16 cellular contexts compared by ENCODE assay signal in genomic region chr17:44327715-44328449, GRCh38. TPM values are rescaled to one million over a fixed set of nuclear protein-coding genes. Genes with fewer than 3 reads are reported as not detected.
DNase-seq lines count a peak whose midpoint lies in the region; ATAC-seq and TF ChIP-seq lines count a peak whose summit lies in the region.
"Had no signal": no experiment of that assay in that cellular context is flagged by ENCODE, and none has a peak within 500 bp of the region (broad histone marks: within the 10 kb centered on the region; RNA-seq: fewer than 3 reads in every experiment).

No MANE protein-coding gene starts in this region.

- H3K79me1 ChIP-seq in mesenchymal stem cell (replicated peaks; ENCODE audit: low read length, poor library complexity, severe bottlenecking), result peaks cover 12% of the 10 kb centered on the region

- peaks cover 5% of the 10 kb centered on the region for H3K9me3 Mint-ChIP-seq in glutamatergic neuron (ENCODE audit: unreplicated experiment)

- no peak overlapping the region for H3K4ac ChIP-seq in mesenchymal stem cell (ENCODE audit: low read depth in 1 of 2, low read length in 2 of 2)

- H4K91ac ChIP-seq in mesenchymal stem cell (ENCODE audit: low read length), result no peak overlapping the region

- no peak overlapping the region for H3K4me3 Mint-ChIP-seq in glutamatergic neuron (ENCODE audit: unreplicated experiment)

- H2AK5ac ChIP-seq in mesenchymal stem cell (ENCODE audit: low read length, severe bottlenecking), result peak overlapping the region; percentile 19

- H3K4me1 ChIP-seq in OCI-LY7 (ENCODE audit: insufficient read depth, low read length, poor library complexity, severe bottlenecking), result peaks cover 52% of the 10 kb centered on the region
- H3K4me1 ChIP-seq in mesenchymal stem cell (ENCODE audit: control insufficient read depth, insufficient read depth, low read depth, low read length), result peaks cover 18% of the 10 kb centered on the region

- POLR2A ChIA-PET in OCI-LY7 (lab: Charles Lee), result interaction anchor here (0.8 kb wide), 1 partner anchor 128 kb away, joined by 3 read pairs; the partner anchor contains the start of gene ATXN7L3

- H3K27ac ChIP-seq in OCI-LY7 (ENCODE audit: low read depth, low read length, poor library complexity, severe bottlenecking), result peak overlapping the region; percentile 90
- no peak overlapping the region for H3K27ac ChIP-seq in mesenchymal stem cell (ENCODE audit: low read length, poor library complexity, severe bottlenecking)

- no peaks in the 10 kb centered on the region for H3K36me3 Mint-ChIP-seq in glutamatergic neuron (ENCODE audit: unreplicated experiment)

- H3K27ac Mint-ChIP-seq in glutamatergic neuron (ENCODE audit: unreplicated experiment), result no peak overlapping the region

- H3K4me2 ChIP-seq in OCI-LY7 (ENCODE audit: low read length), result peak overlapping the region; percentile 64
- H3K4me2 ChIP-seq in mesenchymal stem cell (ENCODE audit: low read length, poor library complexity, severe bottlenecking), result no peak overlapping the region

- peak overlapping the region in 1 of 2 experiments; percentile 71 for H2BK12ac ChIP-seq in mesenchymal stem cell (ENCODE audit: low read length in 2 of 2)

- H2BK5ac ChIP-seq in mesenchymal stem cell (ENCODE audit: low read depth, low read length, poor library complexity, severe bottlenecking), result no peak overlapping the region

- peaks cover 4% of the 10 kb centered on the region for H3K4me1 Mint-ChIP-seq in glutamatergic neuron (ENCODE audit: low read depth, unreplicated experiment)

- H3K23ac ChIP-seq in mesenchymal stem cell (ENCODE audit: low read length in 2 of 2), result no peak overlapping the region

- H2BK15ac ChIP-seq in mesenchymal stem cell (ENCODE audit: low read depth, poor library complexity, severe bottlenecking), result no peak overlapping the region

- no peaks in the 10 kb centered on the region for H4K20me1 ChIP-seq in OCI-LY7 (ENCODE audit: insufficient read depth, low read length)

- peaks cover 3% of the 10 kb centered on the region; the same call in 1 of the 2 replicates for H3K36me3 ChIP-seq in OCI-LY7 (ENCODE audit: insufficient read depth, low read length)
- no peaks in the 10 kb centered on the region for H3K36me3 ChIP-seq in mesenchymal stem cell (ENCODE audit: control insufficient read depth in 1 of 2, insufficient read depth in 2 of 2, low read depth in 1 of 2, low read length in 2 of 2)
- H3K36me3 ChIP-seq: sigmoid colon had no signal

- H4K8ac ChIP-seq in mesenchymal stem cell (ENCODE audit: low read length), result no peak overlapping the region

- H3K9me3 ChIP-seq in OCI-LY7 (ENCODE audit: low read length) (no peaks in the 10 kb centered on the region), mesenchymal stem cell (ENCODE audit: control insufficient read depth, low read length) (no peaks in the 10 kb centered on the region)
- H3K9me3 ChIP-seq: mucosa of descending colon, sigmoid colon, testis had no signal

- H3K9me2 ChIP-seq in OCI-LY7 (ENCODE audit: insufficient read depth, low read length), result no peaks in the 10 kb centered on the region

- no peak overlapping the region for H3K18ac ChIP-seq in mesenchymal stem cell (ENCODE audit: low read depth in 1 of 2, low read length in 2 of 2)

- CTCF ChIA-PET in OCI-LY7 (lab: Charles Lee; ENCODE audit: unreplicated experiment), result interaction anchor here (1.1 to 1.5 kb wide), 2 partner anchors 18 to 118 kb away, joined by 3 to 6 read pairs; partner anchors contain the start of gene GRN

- H3K9ac ChIP-seq in mesenchymal stem cell (ENCODE audit: low read length), result no peak overlapping the region

- peaks cover 11% of the 10 kb centered on the region for H3K79me2 ChIP-seq in OCI-LY7 (ENCODE audit: insufficient read depth, low read depth, low read length)

- H3K27me3 ChIP-seq in mesenchymal stem cell (ENCODE audit: control insufficient read depth in 1 of 2, insufficient read depth in 1 of 2, low read length in 2 of 2), result no peaks in the 10 kb centered on the region
- H3K27me3 ChIP-seq: sigmoid colon, testis had no signal

- peaks cover 7% of the 10 kb centered on the region for H3K27me3 Mint-ChIP-seq in glutamatergic neuron (ENCODE audit: unreplicated experiment)

- intact Hi-C loops in OCI-LY7 (cut with micrococcal nuclease; ENCODE audit: unreplicated experiment), result loop anchor here (5.0 to 10.0 kb wide), 3 partner anchors 186 to 253 kb away; partner anchors contain the start of genes G6PC3, HDAC5 and HROB

- TF ChIP-seq CTCF in OCI-LY7 (conservative IDR thresholded peaks at IDR 0.05; ENCODE audit: low read length), result no peak
- TF ChIP-seq CTCF in glutamatergic neuron (IDR thresholded peaks at IDR 0.05; ENCODE audit: partially characterized antibody, unreplicated experiment), result no peak

- H3K14ac ChIP-seq in mesenchymal stem cell (ENCODE audit: low read length in 2 of 2), result no peak overlapping the region

- peak overlapping the region; percentile 15 for H3K4me3 ChIP-seq in OCI-LY7 (ENCODE audit: low read depth, low read length, poor library complexity, severe bottlenecking)
- no peak overlapping the region for H3K4me3 ChIP-seq in mesenchymal stem cell (ENCODE audit: insufficient read depth in 1 of 2, low read depth in 1 of 2, low read length in 2 of 2)
- H3K4me3 ChIP-seq: mucosa of descending colon had no signal

- BruUV-seq in OCI-LY7 (replicated peaks; lab: Mats Ljungman, UMichigan), result no TSS peak

- peak; percentile 57 for DNase-seq in DMS53 (lab: John Stamatoyannopoulos, UW)
- no peak for DNase-seq in DMS53 treated with DMSO at 0.1 percent for 48 hours (lab: John Stamatoyannopoulos, UW; ENCODE audit: unreplicated experiment)
- peak; percentile 71 for DNase-seq in OCI-LY7 (ENCODE audit: low spot score)
- DNase-seq in mesenchymal stem cell, result no peak
- DNase-seq in glutamatergic neuron, result no peak
- DNase-seq: 8988T, GOT3, mucosa of descending colon, NCI-H1092 treated with DMSO at 0.1 percent for 48 hours, NCI-H524, Right ventricle myocardium superior, sigmoid colon, testis had no signal

- ATAC-seq in GM18517 (IDR thresholded peaks at IDR 0.05; ENCODE audit: unreplicated experiment), result no peak
- ATAC-seq: mucosa of descending colon had no signal

- no peak overlapping the region for H2BK120ac ChIP-seq in mesenchymal stem cell (ENCODE audit: low read depth, low read length)

- WGBS in mesenchymal stem cell, result 94% methylated on average over 6 of the region's 7 CpGs

- peak overlapping the region; percentile 61; the same call in 1 of the 2 replicates for H2AFZ ChIP-seq in OCI-LY7 (ENCODE audit: low read length)
- no peak overlapping the region for H2AFZ ChIP-seq in mesenchymal stem cell (ENCODE audit: low read depth, low read length)

RNA-seq across cellular contexts. Expression of gene SLC25A39, which starts 3.3 kb away (rescaled TPM):
- total RNA-seq in OCI-LY7 (2014; rRNA removed; shearing (Covaris generic)), result 135 and 156 TPM in 2 replicates
- total RNA-seq in OCI-LY7 (2022), result 142 and 159 TPM in 2 replicates
- 67.0 TPM for polyA plus RNA-seq in mesenchymal stem cell (2013, experiment 1 of 2)
- polyA plus RNA-seq in mesenchymal stem cell (2013, experiment 2 of 2), result 68.4 TPM
- total RNA-seq in glutamatergic neuron (ENCODE audit: unreplicated experiment), result 104 TPM

RNA-seq across cellular contexts. Expression of gene GRN, which starts 17.2 kb away (rescaled TPM):
- total RNA-seq in OCI-LY7 (2014; rRNA removed; shearing (Covaris generic)), result 185 and 203 TPM in 2 replicates
- total RNA-seq in OCI-LY7 (2022), result 228 and 247 TPM in 2 replicates
- polyA plus RNA-seq in mesenchymal stem cell (2013, experiment 1 of 2), result 475 TPM
- 458 TPM for polyA plus RNA-seq in mesenchymal stem cell (2013, experiment 2 of 2)
- total RNA-seq in glutamatergic neuron (ENCODE audit: unreplicated experiment), result 88.7 TPM

RNA-seq across cellular contexts. Expression of gene RUNDC3A, which starts 19.5 kb away (rescaled TPM):
- 0.09 TPM in 1 of 2 replicates, not detected in the other for total RNA-seq in OCI-LY7 (2014; rRNA removed; shearing (Covaris generic))
- total RNA-seq in OCI-LY7 (2022) (0.24 TPM in 1 of 2 replicates, not detected in the other), glutamatergic neuron (ENCODE audit: unreplicated experiment) (282 TPM)
- 0.12 TPM for polyA plus RNA-seq in mesenchymal stem cell (2013, experiment 1 of 2)
- 0.10 TPM for polyA plus RNA-seq in mesenchymal stem cell (2013, experiment 2 of 2)
- total RNA-seq: fibroblast of lung had no signal
- polyA plus RNA-seq: fibroblast of lung had no signal

RNA-seq across cellular contexts. Expression of gene FAM171A2, which starts 35.8 kb away (rescaled TPM):
- 3.4 and 8.8 TPM in 2 replicates for total RNA-seq in OCI-LY7 (2014; rRNA removed; shearing (Covaris generic))
- total RNA-seq in OCI-LY7 (2022), result 4.2 and 4.6 TPM in 2 replicates
- 5.8 TPM for polyA plus RNA-seq in mesenchymal stem cell (2013, experiment 1 of 2)
- 5.3 TPM for polyA plus RNA-seq in mesenchymal stem cell (2013, experiment 2 of 2)
- 81.3 TPM for total RNA-seq in glutamatergic neuron (ENCODE audit: unreplicated experiment)

RNA-seq across cellular contexts. Expression of gene SLC4A1, which starts 59.9 kb away (rescaled TPM):
- not detected in 2 replicates for total RNA-seq in OCI-LY7 (2014; rRNA removed; shearing (Covaris generic))
- total RNA-seq in OCI-LY7 (2022) (not detected in 2 replicates), glutamatergic neuron (ENCODE audit: unreplicated experiment) (not detected)
- polyA plus RNA-seq in mesenchymal stem cell (2013, experiment 1 of 2), result not detected
- not detected for polyA plus RNA-seq in mesenchymal stem cell (2013, experiment 2 of 2)
- total RNA-seq: fibroblast of lung, HT1080, mucosa of descending colon had no signal
- polyA plus RNA-seq: fibroblast of lung had no signal

Comparison
In these comparisons a context has a peak if more than half of its experiments do, and no peak if none do; other contexts are left out.
1. DNase-seq: peak in DMS53 (single experiment) and OCI-LY7 (single experiment); none in DMS53 treated with DMSO at 0.1 percent for 48 hours (single experiment), mesenchymal stem cell (single experiment) and glutamatergic neuron (single experiment).
2. RNA of gene RUNDC3A, which starts 19.5 kb away (total RNA-seq): 282 TPM in glutamatergic neuron (single experiment); 0.09 to 0.24 TPM in OCI-LY7; every median in the first group is over 100 times any median in the second.